34 cellular contexts compared by ENCODE assay signal in the genomic region with DNA sequence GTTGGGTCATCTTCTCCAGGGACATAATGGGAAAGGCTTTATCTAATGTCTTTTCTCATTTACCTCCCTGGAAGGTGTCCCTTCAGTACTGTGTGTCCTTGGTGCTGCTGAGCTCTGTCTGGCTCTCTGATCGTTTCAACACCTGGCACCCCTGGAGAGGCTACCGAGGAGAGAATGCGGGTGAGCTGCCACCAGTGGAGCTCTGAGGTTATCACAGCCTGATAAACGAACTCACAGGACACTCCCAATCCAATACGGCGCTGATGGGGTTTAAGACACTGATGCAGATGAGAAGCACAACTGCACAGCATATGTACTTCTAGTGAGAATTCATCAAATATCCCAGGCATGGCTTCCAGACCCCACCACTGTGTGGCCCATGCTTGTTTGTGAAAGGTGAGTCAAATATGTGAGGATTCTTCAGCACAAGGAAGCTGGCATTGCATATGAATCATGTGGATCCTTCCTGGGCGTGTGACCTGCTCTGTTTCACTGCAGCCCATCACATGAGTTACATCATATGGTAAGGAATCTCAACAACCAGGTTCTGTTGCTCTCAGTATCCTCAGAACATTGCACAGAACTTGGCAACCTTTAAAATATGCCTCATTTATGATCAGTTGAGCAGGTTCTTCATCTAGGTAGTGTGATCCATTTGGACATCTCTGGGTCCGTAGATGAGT. TPM values are rescaled to one million over a fixed set of nuclear protein-coding genes. Genes with fewer than 3 reads are reported as not detected.
DNase-seq lines count a peak whose midpoint lies in the region; ATAC-seq, FAIRE-seq and TF ChIP-seq lines count a peak whose summit lies in the region.
"Had no signal": no experiment of that assay in that cellular context is flagged by ENCODE, and none has a peak within 500 bp of the region (broad histone marks: within the 10 kb centered on the region; RNA-seq: fewer than 3 reads in every experiment).

No MANE protein-coding gene starts in this region.

- no peak overlapping the region for H3K4me2 ChIP-seq in H1 (ENCODE audit: insufficient read depth in 1 of 2, low read depth in 2 of 2, low read length in 2 of 2)

- H3K36me3 ChIP-seq in H1 (ENCODE audit: control insufficient read depth in 2 of 4, insufficient read depth in 4 of 4, low read length in 3 of 4): no peaks in the 10 kb centered on the region
- H3K36me3 ChIP-seq: heart right ventricle, neutrophil, sigmoid colon, thyroid gland, WERI-Rb-1 had no signal

- H3K4me1 ChIP-seq in H1 (replicated peaks in 1 of 4; ENCODE audit: control insufficient read depth in 3 of 4, insufficient read depth in 4 of 4, low read length in 3 of 4): peaks cover 0 to 3% (median 0%) of the 10 kb centered on the region in 4 experiments; a peak in 1 of 7 replicates

- no peak for TF ChIP-seq CTCF in RWPE1 (conservative IDR thresholded peaks at IDR 0.05; ENCODE audit: low read depth)
- TF ChIP-seq CTCF in H1 (IDR thresholded peaks at IDR 0.05; ENCODE audit: control extremely low read depth in 1 of 3, insufficient read depth in 1 of 3, low read depth in 1 of 3, low read length in 3 of 3): no peak

- H3K23me2 ChIP-seq in H1 (ENCODE audit: low read depth, low read length): no peaks in the 10 kb centered on the region

- no peak overlapping the region for H2BK120ac ChIP-seq in H1 (replicated peaks; ENCODE audit: low read depth, low read length)

- no peak for TF ChIP-seq EP300 in H1 (IDR thresholded peaks at IDR 0.05; ENCODE audit: borderline replicate concordance in 1 of 2, low read depth in 2 of 2, low read length in 2 of 2)

- TF ChIP-seq POLR2A in H1 (IDR thresholded peaks at IDR 0.05; ENCODE audit: control extremely low read depth in 1 of 2, low read depth in 2 of 2, low read length in 2 of 2): no peak

- H2AK5ac ChIP-seq in H1 (ENCODE audit: low read depth, low read length): no peak overlapping the region

- H2BK20ac ChIP-seq in H1 (ENCODE audit: low read length): no peak overlapping the region

- no peak overlapping the region for H4K5ac ChIP-seq in H1 (ENCODE audit: insufficient read length, low read depth, low read length)

- POLR2A ChIA-PET in RWPE1 (lab: Yijun Ruan, JAX; ENCODE audit: low non-redundant PET): no interaction called here
- POLR2A ChIA-PET in H1 (lab: Charles Lee; ENCODE audit: partially characterized antibody): interaction anchor here (0.6 kb wide), 1 partner anchor 23 kb away, joined by 3 read pairs; no protein-coding TSS in a partner anchor

- intact Hi-C loops in sciatic nerve (cut with DNase I): no loop called here

- H2BK12ac ChIP-seq in H1 (ENCODE audit: low read depth, low read length): no peak overlapping the region

- no peak overlapping the region for H3K23ac ChIP-seq in H1 (ENCODE audit: insufficient read length)

- no peak for FAIRE-seq in H1 (lab: Jason Lieb, UNC)
- FAIRE-seq: H54 had no signal

- H3K27ac ChIP-seq in RWPE1 (no peak overlapping the region), H1 (ENCODE audit: low read depth, low read length) (no peak overlapping the region), caudate nucleus (ENCODE audit: low read depth, low read length) (no peak overlapping the region)
- H3K27ac ChIP-seq: heart right ventricle, neutrophil, sigmoid colon, thyroid gland, WERI-Rb-1 had no signal

- H3K9me3 ChIP-seq in H1 (ENCODE audit: insufficient read depth in 2 of 2, low read depth in 1 of 2, low read length in 1 of 2): no peaks in the 10 kb centered on the region
- H3K9me3 ChIP-seq: heart right ventricle, neutrophil, sigmoid colon, thyroid gland had no signal

- H3K4ac ChIP-seq in H1 (replicated peaks; ENCODE audit: insufficient read length, low read depth, low read length): no peak overlapping the region

- H3K9ac ChIP-seq in H1 (replicated peaks in 1 of 4; ENCODE audit: extremely low read depth in 1 of 4, low read depth in 3 of 4, low read length in 3 of 4): no peak overlapping the region

- H3K14ac ChIP-seq in H1 (ENCODE audit: insufficient read length): no peak overlapping the region

- H2BK5ac ChIP-seq in H1 (ENCODE audit: low read depth, low read length): no peak overlapping the region

- DNase-seq in A172 (ENCODE audit: low spot score): peak; percentile 4
- DNase-seq in RWPE1 (ENCODE audit: low spot score): peak; percentile 66
- DNase-seq in H1 (ENCODE audit: low read depth in 1 of 2, low spot score in 2 of 2): no peak
- peak; percentile 39 for DNase-seq in kidney glomerular epithelial cell (lab: John Stamatoyannopoulos, UW)
- DNase-seq in caudate nucleus (lab: John Stamatoyannopoulos, UW): no peak
- no peak for DNase-seq in sciatic nerve (ENCODE audit: low spot score)
- no peak for DNase-seq in NCI-H345 treated with DMSO at 0.1 percent for 48 hours (lab: John Stamatoyannopoulos, UW; ENCODE audit: unreplicated experiment)
- DNase-seq: 8988T; activated CD4-positive, alpha-beta T cell treated with anti-CD3 and anti-CD28 coated beads for 48 hours; activated gamma-delta T cell treated with Interleukin-2 at 50 U/mL for 16 hours; activated naive CD8-positive, alpha-beta T cell treated with anti-CD3 and anti-CD28 coated beads, Interleukin-2, amount 50 U/mL, for 24 hours; activated T-cell treated with anti-CD3 and anti-CD28 coated beads, Interleukin-2, amount 50 U/mL, for 4 hours; CD4-positive, alpha-beta T cell; foreskin fibroblast; heart right ventricle; IMR-90; NCI-H1092; NCI-H187 treated with DMSO at 0.1 percent for 48 hours; NCI-H526 treated with DMSO at 0.1 percent for 48 hours; RPMI8226; sigmoid colon; stimulated activated CD4-positive, alpha-beta T cell treated with anti-CD3 and anti-CD28 coated beads, Interleukin-15, amount 100 ng/mL, for 24 hours; stimulated activated naive CD8-positive, alpha-beta T cell treated with anti-CD3 and anti-CD28 coated beads, Interleukin-15, Interleukin-2, amounts not matched to agents 100 U/mL and 50 U/mL, for 24 hours; thyroid gland; WERI-Rb-1 had no signal

- WGBS in H1 (ENCODE audit: extremely low coverage in 1 of 2, insufficient coverage in 1 of 2, insufficient read length in 1 of 2, insufficient replicate concordance in 2 of 2, low coverage in 1 of 2, low lambda C conversion rate in 2 of 2, missing lambda C conversion rate in 1 of 2), 2 experiments: 89% methylated on average over 8 of the region's 8 CpGs; no CpG with 5 or more reads in 1 of the 2 experiments

- H2BK15ac ChIP-seq in H1 (ENCODE audit: low read length): no peak overlapping the region

- H3K18ac ChIP-seq in H1 (ENCODE audit: extremely low read depth, low read length): no peak overlapping the region

- CTCF ChIA-PET in RWPE1 (lab: Yijun Ruan, JAX) (interaction anchor here (1.1 to 1.3 kb wide), 2 partner anchors 9 to 119 kb away, joined by 5 to 6 read pairs; no protein-coding TSS in a partner anchor), H1 (lab: Charles Lee; ENCODE audit: partially characterized antibody) (interaction anchor here (1.2 to 4.2 kb wide), 2 partner anchors 11 to 114 kb away, joined by 4 to 43 read pairs; no protein-coding TSS in a partner anchor)

- no peak for TF ChIP-seq RAD21 in H1 (IDR thresholded peaks at IDR 0.05 in 1 of 2, conservative IDR thresholded peaks at IDR 0.05 in 1 of 2; ENCODE audit: low read depth in 2 of 2, low read length in 2 of 2)

- no peak overlapping the region for H4K91ac ChIP-seq in H1 (replicated peaks; ENCODE audit: insufficient read length, low read length)

- H4K8ac ChIP-seq in H1 (ENCODE audit: extremely low read depth, insufficient read depth, low read length): no peak overlapping the region

- peak overlapping the region; percentile 63; the same call in 1 of the 2 replicates for H2AFZ ChIP-seq in H1 (ENCODE audit: low read length)

- no peak overlapping the region for H3K4me3 ChIP-seq in H1 (ENCODE audit: extremely low read depth in 1 of 4, insufficient read depth in 2 of 4, low read depth in 3 of 4, low read length in 4 of 4)
- H3K4me3 ChIP-seq: heart right ventricle, sigmoid colon, thyroid gland had no signal

- no peak overlapping the region for H3K56ac ChIP-seq in H1 (replicated peaks; ENCODE audit: insufficient read length, low read depth, low read length)

- no peaks in the 10 kb centered on the region for H4K20me1 ChIP-seq in H1 (replicated peaks in 1 of 2; ENCODE audit: control insufficient read depth in 1 of 2, insufficient read depth in 2 of 2, low read length in 2 of 2)

- ATAC-seq in sciatic nerve: no peak
- no peak for ATAC-seq in GM18907 (IDR thresholded peaks at IDR 0.05; ENCODE audit: unreplicated experiment)
- ATAC-seq: activated naive CD8-positive, alpha-beta T cell treated with anti-CD3 and anti-CD28 coated beads, Interleukin-2, amount 50 U/mL, for 24 hours; activated T-cell treated with anti-CD3 and anti-CD28 coated beads, Interleukin-2, amount 50 U/mL, for 4 hours; heart right ventricle; left lobe of liver; stimulated activated naive CD8-positive, alpha-beta T cell treated with anti-CD3 and anti-CD28 coated beads, Interleukin-15, Interleukin-2, amounts not matched to agents 100 U/mL and 50 U/mL, for 24 hours had no signal

- H3K79me2 ChIP-seq in H1 (ENCODE audit: control insufficient read depth in 1 of 2, insufficient read depth in 2 of 2, low read length in 2 of 2): no peaks in the 10 kb centered on the region

- H3K79me1 ChIP-seq in H1 (ENCODE audit: low read depth, low read length): no peaks in the 10 kb centered on the region

- H3K27me3 ChIP-seq in H1 (replicated peaks in 1 of 4; ENCODE audit: control insufficient read depth in 3 of 4, extremely low read depth in 1 of 4, insufficient read depth in 3 of 4, low read length in 3 of 4): no peaks in the 10 kb centered on the region
- H3K27me3 ChIP-seq: thyroid gland had no signal

RNA-seq across cellular contexts. Expression of a gene that starts 34.8 kb away (rescaled TPM):
- 1.1 and 2.1 TPM in 2 replicates for total RNA-seq in A172 (2014; rRNA removed; shearing (Covaris generic))
- 18.8 and 20.4 TPM in 2 replicates for total RNA-seq in H1 (2021; fragmentation: NEBNext Ultra II Directional; extraction: Animal tissue kit (Norgen Biotek cat#: 25700))
- polyA plus RNA-seq in H1 (2011; rRNA removed): 8.7 and 12.5 TPM in 2 replicates
- polyA plus RNA-seq in H1 (2011; cell fraction: cytosol; rRNA removed): 14.9 TPM
- polyA plus RNA-seq in H1 (2011; cell fraction: nucleus; rRNA removed): 21.1 TPM
- polyA plus RNA-seq in H1 (2012, experiment 1 of 2): 13.9 to 19.8 TPM (median 16.3 TPM) in 4 replicates
- polyA plus RNA-seq in H1 (2012, experiment 2 of 2): 7.7 TPM
- polyA plus RNA-seq in H1 (2013, experiment 1 of 2): 17.1 TPM
- 16.7 TPM for polyA plus RNA-seq in H1 (2013, experiment 2 of 2)
- 20.0 and 28.5 TPM in 2 replicates for polyA minus RNA-seq in H1 (2011; rRNA and poly(A)+ RNA removed)
- 7.8 TPM for polyA minus RNA-seq in H1 (2011; cell fraction: cytosol; rRNA and poly(A)+ RNA removed)
- polyA minus RNA-seq in H1 (2011; cell fraction: nucleus; rRNA and poly(A)+ RNA removed): 20.6 TPM
- total RNA-seq in sciatic nerve: 27.6 TPM

RNA-seq across cellular contexts. Expression of a gene that starts 39.3 kb away (rescaled TPM):
- not detected in 2 replicates for total RNA-seq in A172 (2014; rRNA removed; shearing (Covaris generic))
- not detected in 2 replicates for total RNA-seq in H1 (2021; fragmentation: NEBNext Ultra II Directional; extraction: Animal tissue kit (Norgen Biotek cat#: 25700))
- polyA plus RNA-seq in H1 (2011; rRNA removed): not detected in 2 replicates
- not detected for polyA plus RNA-seq in H1 (2011; cell fraction: cytosol; rRNA removed)
- polyA plus RNA-seq in H1 (2011; cell fraction: nucleus; rRNA removed): not detected
- not detected in 4 replicates for polyA plus RNA-seq in H1 (2012, experiment 1 of 2)
- polyA plus RNA-seq in H1 (2012, experiment 2 of 2): not detected
- not detected for polyA plus RNA-seq in H1 (2013, experiment 1 of 2)
- not detected for polyA plus RNA-seq in H1 (2013, experiment 2 of 2)
- polyA minus RNA-seq in H1 (2011; rRNA and poly(A)+ RNA removed): not detected in 2 replicates
- not detected for polyA minus RNA-seq in H1 (2011; cell fraction: cytosol; rRNA and poly(A)+ RNA removed)
- polyA minus RNA-seq in H1 (2011; cell fraction: nucleus; rRNA and poly(A)+ RNA removed): not detected
- not detected for total RNA-seq in sciatic nerve
- total RNA-seq: activated T-cell treated with anti-CD3 and anti-CD28 coated beads, Interleukin-2, amount 50 U/mL, for 4 hours; CD4-positive, alpha-beta T cell; epithelial cell of proximal tubule; G401; heart right ventricle; IMR-90; left lobe of liver; myocyte; posterior vena cava; sigmoid colon; T-helper 2 cell treated with Interferon-gamma antibody and Interleukin-4, amounts not matched to agents 100 ng/mL and 5 ng/mL, for 36 hours; thyroid gland had no signal
- polyA plus RNA-seq: heart right ventricle, IMR-90, sigmoid colon had no signal

RNA-seq across cellular contexts. Expression of a gene that starts 53.9 kb away (rescaled TPM):
- not detected in 2 replicates for total RNA-seq in A172 (2014; rRNA removed; shearing (Covaris generic))
- total RNA-seq in H1 (2021; fragmentation: NEBNext Ultra II Directional; extraction: Animal tissue kit (Norgen Biotek cat#: 25700)): not detected in 2 replicates
- not detected in 2 replicates for polyA plus RNA-seq in H1 (2011; rRNA removed)
- polyA plus RNA-seq in H1 (2011; cell fraction: cytosol; rRNA removed): not detected
- polyA plus RNA-seq in H1 (2011; cell fraction: nucleus; rRNA removed): not detected
- not detected in 4 replicates for polyA plus RNA-seq in H1 (2012, experiment 1 of 2)
- not detected for polyA plus RNA-seq in H1 (2012, experiment 2 of 2)
- not detected for polyA plus RNA-seq in H1 (2013, experiment 1 of 2)
- not detected for polyA plus RNA-seq in H1 (2013, experiment 2 of 2)
- 0.73 and 0.80 TPM in 2 replicates for polyA minus RNA-seq in H1 (2011; rRNA and poly(A)+ RNA removed)
- not detected for polyA minus RNA-seq in H1 (2011; cell fraction: cytosol; rRNA and poly(A)+ RNA removed)
- not detected for polyA minus RNA-seq in H1 (2011; cell fraction: nucleus; rRNA and poly(A)+ RNA removed)
- total RNA-seq in sciatic nerve: not detected
- total RNA-seq: activated T-cell treated with anti-CD3 and anti-CD28 coated beads, Interleukin-2, amount 50 U/mL, for 4 hours; CD4-positive, alpha-beta T cell; epithelial cell of proximal tubule; G401; heart right ventricle; IMR-90; left lobe of liver; myocyte; posterior vena cava; sigmoid colon; T-helper 2 cell treated with Interferon-gamma antibody and Interleukin-4, amounts not matched to agents 100 ng/mL and 5 ng/mL, for 36 hours; thyroid gland had no signal
- polyA plus RNA-seq: heart right ventricle, IMR-90, sigmoid colon had no signal

RNA-seq across cellular contexts. Expression of a gene that starts 57.6 kb away (rescaled TPM):
- not detected in 2 replicates for total RNA-seq in A172 (2014; rRNA removed; shearing (Covaris generic))
- not detected in 2 replicates for total RNA-seq in H1 (2021; fragmentation: NEBNext Ultra II Directional; extraction: Animal tissue kit (Norgen Biotek cat#: 25700))
- polyA plus RNA-seq in H1 (2011; rRNA removed): not detected in 2 replicates
- polyA plus RNA-seq in H1 (2011; cell fraction: cytosol; rRNA removed): not detected
- polyA plus RNA-seq in H1 (2011; cell fraction: nucleus; rRNA removed): 0.16 TPM
- not detected in 4 replicates for polyA plus RNA-seq in H1 (2012, experiment 1 of 2)
- polyA plus RNA-seq in H1 (2012, experiment 2 of 2): not detected
- not detected for polyA plus RNA-seq in H1 (2013, experiment 1 of 2)
- polyA plus RNA-seq in H1 (2013, experiment 2 of 2): not detected
- 0.69 and 0.93 TPM in 2 replicates for polyA minus RNA-seq in H1 (2011; rRNA and poly(A)+ RNA removed)
- not detected for polyA minus RNA-seq in H1 (2011; cell fraction: cytosol; rRNA and poly(A)+ RNA removed)
- polyA minus RNA-seq in H1 (2011; cell fraction: nucleus; rRNA and poly(A)+ RNA removed): not detected
- total RNA-seq in sciatic nerve: not detected
- total RNA-seq: activated T-cell treated with anti-CD3 and anti-CD28 coated beads, Interleukin-2, amount 50 U/mL, for 4 hours; CD4-positive, alpha-beta T cell; epithelial cell of proximal tubule; G401; heart right ventricle; IMR-90; left lobe of liver; myocyte; posterior vena cava; sigmoid colon; T-helper 2 cell treated with Interferon-gamma antibody and Interleukin-4, amounts not matched to agents 100 ng/mL and 5 ng/mL, for 36 hours; thyroid gland had no signal
- polyA plus RNA-seq: heart right ventricle, IMR-90, sigmoid colon had no signal

Comparison
In these comparisons a context has a peak if more than half of its experiments do, and no peak if none do; other contexts are left out.
1. DNase-seq: peak in A172 (single experiment), RWPE1 (single experiment) and kidney glomerular epithelial cell (single experiment); none in H1 (0 of 2), caudate nucleus (0 of 61), sciatic nerve (single experiment) and NCI-H345 treated with DMSO at 0.1 percent for 48 hours (single experiment).